ENCODE assay signal across 24 cellular contexts in the genomic region with DNA sequence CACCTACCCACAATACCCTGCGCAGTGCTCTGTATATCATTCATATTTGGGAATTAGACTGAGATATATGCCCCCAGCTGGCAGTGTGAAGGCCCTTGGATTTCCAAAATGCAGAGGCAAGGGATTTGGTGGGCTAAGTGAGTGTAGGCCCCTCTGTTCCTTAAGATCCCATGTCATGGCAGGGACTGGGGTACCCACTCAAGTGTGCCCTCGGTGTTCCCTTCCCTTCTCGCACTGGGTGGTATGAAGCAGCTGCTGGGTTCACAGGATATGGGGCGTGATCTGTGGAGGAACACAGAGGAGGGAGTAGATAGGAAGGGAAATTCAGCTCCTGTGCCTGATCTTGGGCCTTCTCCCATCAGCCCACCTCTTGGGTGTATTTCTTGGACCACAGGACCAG.
"Had no signal": no experiment of that assay in that cellular context is flagged by ENCODE, and none has a peak within 500 bp of the region (broad histone marks: within the 10 kb centered on the region; RNA-seq: fewer than 3 reads in every experiment).

No MANE protein-coding gene starts in this region.

- H3K4me1 Mint-ChIP-seq: activated CD4-positive, alpha-beta memory T cell treated with anti-CD3 and anti-CD28 coated beads, Interleukin-2, amount 10 ng/mL, durations not matched to agents 7 days and 5 days; activated naive CD4-positive, alpha-beta T cell treated with anti-CD3 and anti-CD28 coated beads, Interleukin-2, amount 50 U/mL, for 24 hours; activated naive CD8-positive, alpha-beta T cell treated with anti-CD3 and anti-CD28 coated beads, Interleukin-2, amount 10 ng/mL, durations not matched to agents 7 days and 5 days had no signal

- DNase-seq: activated CD4-positive, alpha-beta memory T cell treated with anti-CD3 and anti-CD28 coated beads, Interleukin-2, amount 10 ng/mL, durations not matched to agents 7 days and 5 days; activated CD4-positive, alpha-beta T cell treated with anti-CD3 and anti-CD28 coated beads for 1 hour; activated CD4-positive, alpha-beta T cell treated with anti-CD3 and anti-CD28 coated beads for 48 hours; activated CD4-positive, CD25-positive, alpha-beta regulatory T cell; activated gamma-delta T cell; activated naive CD4-positive, alpha-beta T cell treated with Interleukin-2 at 50 U/mL for 16 hours; activated naive CD8-positive, alpha-beta T cell treated with anti-CD3 and anti-CD28 coated beads, Interleukin-2, amount 10 ng/mL, durations not matched to agents 7 days and 5 days; activated T-cell treated with anti-CD3 and anti-CD28 coated beads, Interleukin-2, amount 50 U/mL, for 24 hours; amygdala; KG1; MG63; NCI-H1092; NCI-H1436 treated with DMSO at 0.1 percent for 48 hours; NCI-H1694 treated with DMSO at 0.1 percent for 48 hours; NCI-H2029; NCI-H345; NCI-H524 treated with DMSO at 0.1 percent for 48 hours; SHP77; SJCRH30; T1000; WERI-Rb-1 had no signal

- H3K27me3 Mint-ChIP-seq: activated naive CD4-positive, alpha-beta T cell treated with anti-CD3 and anti-CD28 coated beads, Interleukin-2, amount 50 U/mL, for 24 hours; activated T-cell treated with anti-CD3 and anti-CD28 coated beads, Interleukin-2, amount 50 U/mL, for 24 hours had no signal

- ATAC-seq: Panc1 had no signal

- H3K27ac Mint-ChIP-seq: activated CD4-positive, alpha-beta memory T cell treated with anti-CD3 and anti-CD28 coated beads, Interleukin-2, amount 10 ng/mL, durations not matched to agents 7 days and 5 days; activated naive CD4-positive, alpha-beta T cell treated with anti-CD3 and anti-CD28 coated beads, Interleukin-2, amount 50 U/mL, for 24 hours; activated naive CD8-positive, alpha-beta T cell treated with anti-CD3 and anti-CD28 coated beads, Interleukin-2, amount 10 ng/mL, durations not matched to agents 7 days and 5 days; activated T-cell treated with anti-CD3 and anti-CD28 coated beads, Interleukin-2, amount 50 U/mL, for 24 hours; activated T-helper 2 cell treated with anti-CD3 and anti-CD28 coated beads, Interferon-gamma antibody, Interleukin-2, Interleukin-4, amounts not matched to agents 10 μg/mL and 5 μg/mL and 100 μg/mL, durations not matched to agents 14 hours and 24 hours and 36 hours had no signal

- H3K9me3 Mint-ChIP-seq: activated CD4-positive, alpha-beta memory T cell treated with anti-CD3 and anti-CD28 coated beads, Interleukin-2, amount 10 ng/mL, durations not matched to agents 7 days and 5 days; activated naive CD4-positive, alpha-beta T cell treated with anti-CD3 and anti-CD28 coated beads, Interleukin-2, amount 50 U/mL, for 24 hours; activated naive CD8-positive, alpha-beta T cell treated with anti-CD3 and anti-CD28 coated beads, Interleukin-2, amount 10 ng/mL, durations not matched to agents 7 days and 5 days; activated T-cell treated with anti-CD3 and anti-CD28 coated beads, Interleukin-2, amount 50 U/mL, for 24 hours; activated T-helper 2 cell treated with anti-CD3 and anti-CD28 coated beads, Interferon-gamma antibody, Interleukin-2, Interleukin-4, amounts not matched to agents 10 μg/mL and 5 μg/mL and 100 μg/mL, durations not matched to agents 14 hours and 24 hours and 36 hours had no signal

- H3K36me3 Mint-ChIP-seq: activated naive CD4-positive, alpha-beta T cell treated with anti-CD3 and anti-CD28 coated beads, Interleukin-2, amount 50 U/mL, for 24 hours; activated naive CD8-positive, alpha-beta T cell treated with anti-CD3 and anti-CD28 coated beads, Interleukin-2, amount 10 ng/mL, durations not matched to agents 7 days and 5 days had no signal

- H3K4me3 Mint-ChIP-seq: activated CD4-positive, alpha-beta memory T cell treated with anti-CD3 and anti-CD28 coated beads, Interleukin-2, amount 10 ng/mL, durations not matched to agents 7 days and 5 days; activated naive CD4-positive, alpha-beta T cell treated with anti-CD3 and anti-CD28 coated beads, Interleukin-2, amount 50 U/mL, for 24 hours; activated naive CD8-positive, alpha-beta T cell treated with anti-CD3 and anti-CD28 coated beads, Interleukin-2, amount 10 ng/mL, durations not matched to agents 7 days and 5 days; activated T-cell treated with anti-CD3 and anti-CD28 coated beads, Interleukin-2, amount 50 U/mL, for 24 hours had no signal
